Comparison of ENCODE assay signal across 6 cellular contexts in genomic region chr12:121280531-121280930, GRCh38. TPM values are rescaled to one million over a fixed set of nuclear protein-coding genes. Genes with fewer than 3 reads are reported as not detected.
DNase-seq lines count a peak whose midpoint lies in the region; ATAC-seq, FAIRE-seq and TF ChIP-seq lines count a peak whose summit lies in the region.
"Not testable (repeated sequence)": the region's sequence is repeated elsewhere in the genome, so short reads cannot be mapped to it uniquely, and the experiment has no call there.

No MANE protein-coding gene starts in this region.

- not testable (repeated sequence) for H3K9ac ChIP-seq in HUES48 (ENCODE audit: low read depth, low read length); H1 (replicated peaks in 1 of 4; ENCODE audit: extremely low read depth in 1 of 4, low read depth in 3 of 4, low read length in 3 of 4)

- H3F3A ChIP-seq in GM23338 (replicated peaks; ENCODE audit: low read depth) = not testable (repeated sequence)

- H3K27ac Mint-ChIP-seq in CD14-positive monocyte (peak overlapping the region in 4 of 7 donors; percentile 57 to 99 (median 80)), GM23338 (peak overlapping the region; percentile 56; the same call in 1 of the 2 replicates)

- not testable (repeated sequence) for H2BK120ac ChIP-seq in H1 (replicated peaks; ENCODE audit: low read depth, low read length)

- TF ChIP-seq RAD21 in H1 (IDR thresholded peaks at IDR 0.05 in 1 of 2, conservative IDR thresholded peaks at IDR 0.05 in 1 of 2; ENCODE audit: low read depth in 2 of 2, low read length in 2 of 2) = not testable (repeated sequence)

- H4K8ac ChIP-seq in H1 (ENCODE audit: extremely low read depth, insufficient read depth, low read length) = not testable (repeated sequence)

- not testable (repeated sequence) for TF ChIP-seq EP300 in H1 (IDR thresholded peaks at IDR 0.05; ENCODE audit: borderline replicate concordance in 1 of 2, low read depth in 2 of 2, low read length in 2 of 2)

- H3K27me3 Mint-ChIP-seq in CD14-positive monocyte (ENCODE audit: low read depth in 3 of 3); GM23338 (ENCODE audit: insufficient read depth, low read depth, poor library complexity): not testable (repeated sequence)

- not testable (repeated sequence) for H3K4me3 Mint-ChIP-seq in CD14-positive monocyte
- peak overlapping the region; percentile 55 for H3K4me3 Mint-ChIP-seq in GM23338

- H3K9me3 ChIP-seq in HUES48 (ENCODE audit: control insufficient read depth, insufficient read depth, low read length); H1 (ENCODE audit: insufficient read depth in 2 of 2, low read depth in 1 of 2, low read length in 1 of 2); neutrophil: not testable (repeated sequence)

- peaks cover 0 to 18% (median 6%) of the 10 kb centered on the region in 7 donors for H3K9me3 Mint-ChIP-seq in CD14-positive monocyte
- not testable (repeated sequence) for H3K9me3 Mint-ChIP-seq in GM23338

- not testable (repeated sequence) for H3K18ac ChIP-seq in H1 (ENCODE audit: extremely low read depth, low read length)

- H3K4me3 ChIP-seq in GM23338; HUES48 (ENCODE audit: low read depth, low read length); H1 (ENCODE audit: extremely low read depth in 1 of 4, insufficient read depth in 2 of 4, low read depth in 3 of 4, low read length in 4 of 4); neutrophil (ENCODE audit: low read depth in 1 of 2, low read length in 1 of 2): not testable (repeated sequence)

- 48% methylated on average over 11 of the region's 11 CpGs; no CpG with 5 or more reads in 1 of the 2 experiments for WGBS in H1 (ENCODE audit: extremely low coverage in 1 of 2, insufficient coverage in 1 of 2, insufficient read length in 1 of 2, insufficient replicate concordance in 2 of 2, low coverage in 1 of 2, low lambda C conversion rate in 2 of 2, missing lambda C conversion rate in 1 of 2), 2 experiments

- not testable (repeated sequence) for H3K36me3 ChIP-seq in GM23338 (ENCODE audit: insufficient read depth); H1 (ENCODE audit: control insufficient read depth in 2 of 4, insufficient read depth in 4 of 4, low read length in 3 of 4)
- H3K36me3 ChIP-seq in HUES48 (ENCODE audit: control insufficient read depth, insufficient read depth, low read length) = peaks cover 10% of the 10 kb centered on the region; the same call in 1 of the 2 replicates
- H3K36me3 ChIP-seq in neutrophil = peaks cover 50% of the 10 kb centered on the region

- H3K4me1 ChIP-seq in GM23338 (ENCODE audit: insufficient read depth) (peaks cover 16% of the 10 kb centered on the region; the same call in 1 of the 2 replicates), HUES48 (ENCODE audit: control insufficient read depth, insufficient read depth, low read length) (peaks cover 11% of the 10 kb centered on the region), neutrophil (ENCODE audit: control insufficient read depth in 1 of 2, insufficient read depth in 1 of 2, low read depth in 1 of 2, low read length in 1 of 2) (peaks cover 53 to 67% of the 10 kb centered on the region in 2 experiments)
- not testable (repeated sequence) for H3K4me1 ChIP-seq in H1 (replicated peaks in 1 of 4; ENCODE audit: control insufficient read depth in 3 of 4, insufficient read depth in 4 of 4, low read length in 3 of 4)

- not testable (repeated sequence) for H2BK12ac ChIP-seq in H1 (ENCODE audit: low read depth, low read length)

- not testable (repeated sequence) for H3K23ac ChIP-seq in H1 (ENCODE audit: insufficient read length)

- not testable (repeated sequence) for H3K79me1 ChIP-seq in H1 (ENCODE audit: low read depth, low read length)

- H3K4me1 Mint-ChIP-seq in CD14-positive monocyte = peaks cover 56% of the 10 kb centered on the region
- peaks cover 34% of the 10 kb centered on the region for H3K4me1 Mint-ChIP-seq in GM23338

- not testable (repeated sequence) for TF ChIP-seq POLR2A in H1 (IDR thresholded peaks at IDR 0.05; ENCODE audit: control extremely low read depth in 1 of 2, low read depth in 2 of 2, low read length in 2 of 2)

- DNase-seq in CD14-positive monocyte (ENCODE audit: low spot score); GM23338 (ENCODE audit: low spot score); H1 (ENCODE audit: low read depth in 1 of 2, low spot score in 2 of 2): not testable (repeated sequence)
- DNase-seq in Right ventricle myocardium superior = peak; percentile 4

- not testable (repeated sequence) for H3K9me2 ChIP-seq in GM23338 (ENCODE audit: insufficient read depth)

- CTCF ChIA-PET in H1 (lab: Charles Lee; ENCODE audit: partially characterized antibody) = not testable (repeated sequence)

- H3K79me2 ChIP-seq in GM23338 (replicated peaks; ENCODE audit: insufficient read depth); H1 (ENCODE audit: control insufficient read depth in 1 of 2, insufficient read depth in 2 of 2, low read length in 2 of 2): not testable (repeated sequence)

- not testable (repeated sequence) for H4K20me1 ChIP-seq in GM23338 (replicated peaks; ENCODE audit: insufficient read depth); H1 (replicated peaks in 1 of 2; ENCODE audit: control insufficient read depth in 1 of 2, insufficient read depth in 2 of 2, low read length in 2 of 2)

- not testable (repeated sequence) for H3K27me3 ChIP-seq in GM23338 (ENCODE audit: insufficient read depth); HUES48 (ENCODE audit: control insufficient read depth, insufficient read depth, low read length); H1 (replicated peaks in 1 of 4; ENCODE audit: control insufficient read depth in 3 of 4, extremely low read depth in 1 of 4, insufficient read depth in 3 of 4, low read length in 3 of 4); neutrophil

- H3K27ac ChIP-seq in GM23338 (ENCODE audit: low read depth) = peak overlapping the region; percentile 59
- peak overlapping the region; percentile 55 for H3K27ac ChIP-seq in HUES48 (ENCODE audit: low read depth, low read length)
- not testable (repeated sequence) for H3K27ac ChIP-seq in H1 (ENCODE audit: low read depth, low read length)
- H3K27ac ChIP-seq in neutrophil = peak overlapping the region; percentile 99

- not testable (repeated sequence) for H2BK15ac ChIP-seq in H1 (ENCODE audit: low read length)

- H2BK20ac ChIP-seq in H1 (ENCODE audit: low read length) = not testable (repeated sequence)

- H3K23me2 ChIP-seq in H1 (ENCODE audit: low read depth, low read length) = not testable (repeated sequence)

- intact Hi-C loops in CD14-positive monocyte (cut with micrococcal nuclease); Right ventricle myocardium superior (cut with DNase I): not testable (repeated sequence)

- not testable (repeated sequence) for H4K5ac ChIP-seq in H1 (ENCODE audit: insufficient read length, low read depth, low read length)

- not testable (repeated sequence) for H3K56ac ChIP-seq in H1 (replicated peaks; ENCODE audit: insufficient read length, low read depth, low read length)

- not testable (repeated sequence) for FAIRE-seq in H1 (lab: Jason Lieb, UNC)

- POLR2A ChIA-PET in H1 (lab: Charles Lee; ENCODE audit: partially characterized antibody) = not testable (repeated sequence)

- H3K36me3 Mint-ChIP-seq in CD14-positive monocyte = peaks cover 54 to 82% of the 10 kb centered on the region in 2 donors
- peaks cover 24% of the 10 kb centered on the region; the same call in 2 of the 3 replicates for H3K36me3 Mint-ChIP-seq in GM23338 (ENCODE audit: low read depth)

- not testable (repeated sequence) for H3K4ac ChIP-seq in H1 (replicated peaks; ENCODE audit: insufficient read length, low read depth, low read length)

- H3K14ac ChIP-seq in H1 (ENCODE audit: insufficient read length) = not testable (repeated sequence)

- not testable (repeated sequence) for H2BK5ac ChIP-seq in H1 (ENCODE audit: low read depth, low read length)

- peak; percentile 29 for ATAC-seq in GM23338
- not testable (repeated sequence) for ATAC-seq in Right ventricle myocardium superior (ENCODE audit: poor library complexity)

- H3K4me2 ChIP-seq in GM23338 = 0 out of 2 replicates have a peak overlapping the region, but pooled peaks have one; percentile 25
- peak overlapping the region; percentile 20 to 49; a peak in 2 of 4 replicates for H3K4me2 ChIP-seq in H1 (ENCODE audit: insufficient read depth in 1 of 2, low read depth in 2 of 2, low read length in 2 of 2)

- not testable (repeated sequence) for TF ChIP-seq CTCF in CD14-positive monocyte (IDR thresholded peaks at IDR 0.05); GM23338 (conservative IDR thresholded peaks at IDR 0.05; ENCODE audit: low read depth in 2 of 2); H1 (IDR thresholded peaks at IDR 0.05; ENCODE audit: control extremely low read depth in 1 of 3, insufficient read depth in 1 of 3, low read depth in 1 of 3, low read length in 3 of 3); neutrophil (IDR thresholded peaks at IDR 0.05)

- not testable (repeated sequence) for H2AFZ ChIP-seq in GM23338; H1 (ENCODE audit: low read length)

- H2AK5ac ChIP-seq in H1 (ENCODE audit: low read depth, low read length) = not testable (repeated sequence)

- not testable (repeated sequence) for H4K91ac ChIP-seq in H1 (replicated peaks; ENCODE audit: insufficient read length, low read length)

RNA-seq across cellular contexts. Expression of gene CAMKK2, which starts 16.0 kb away (rescaled TPM):
- polyA plus RNA-seq in CD14-positive monocyte (10 to 100 TPM; 55.6 to 71.0 TPM), GM23338 (2016; fragmentation: Nextera tagmentation; extraction: Ambion mirVana) (9.5 and 10.3 TPM in 2 replicates), H1 (2011; rRNA removed) (29.6 and 31.2 TPM in 2 replicates)
- total RNA-seq in GM23338 (2014; rRNA removed; shearing (Covaris generic)) = 18.5 and 26.4 TPM in 2 replicates
- 28.7 and 30.6 TPM in 2 replicates for total RNA-seq in H1 (2021; fragmentation: NEBNext Ultra II Directional; extraction: Animal tissue kit (Norgen Biotek cat#: 25700))
- polyA plus RNA-seq in H1 (2011; cell fraction: cytosol; rRNA removed) = 29.9 TPM
- polyA plus RNA-seq in H1 (2011; cell fraction: nucleus; rRNA removed) = 44.5 TPM
- 24.6 to 27.2 TPM (median 26.2 TPM) in 4 replicates for polyA plus RNA-seq in H1 (2012, experiment 1 of 2)
- 16.1 TPM for polyA plus RNA-seq in H1 (2012, experiment 2 of 2)
- polyA plus RNA-seq in H1 (2013, experiment 1 of 2) = 18.8 TPM
- 18.6 TPM for polyA plus RNA-seq in H1 (2013, experiment 2 of 2)
- 44.3 and 47.6 TPM in 2 replicates for polyA minus RNA-seq in H1 (2011; rRNA and poly(A)+ RNA removed)
- 20.4 TPM for polyA minus RNA-seq in H1 (2011; cell fraction: cytosol; rRNA and poly(A)+ RNA removed)
- polyA minus RNA-seq in H1 (2011; cell fraction: nucleus; rRNA and poly(A)+ RNA removed) = 32.1 TPM
- total RNA-seq in Right ventricle myocardium superior = 14.8 TPM
